8 cellular contexts compared by ENCODE assay signal in the genomic region with DNA sequence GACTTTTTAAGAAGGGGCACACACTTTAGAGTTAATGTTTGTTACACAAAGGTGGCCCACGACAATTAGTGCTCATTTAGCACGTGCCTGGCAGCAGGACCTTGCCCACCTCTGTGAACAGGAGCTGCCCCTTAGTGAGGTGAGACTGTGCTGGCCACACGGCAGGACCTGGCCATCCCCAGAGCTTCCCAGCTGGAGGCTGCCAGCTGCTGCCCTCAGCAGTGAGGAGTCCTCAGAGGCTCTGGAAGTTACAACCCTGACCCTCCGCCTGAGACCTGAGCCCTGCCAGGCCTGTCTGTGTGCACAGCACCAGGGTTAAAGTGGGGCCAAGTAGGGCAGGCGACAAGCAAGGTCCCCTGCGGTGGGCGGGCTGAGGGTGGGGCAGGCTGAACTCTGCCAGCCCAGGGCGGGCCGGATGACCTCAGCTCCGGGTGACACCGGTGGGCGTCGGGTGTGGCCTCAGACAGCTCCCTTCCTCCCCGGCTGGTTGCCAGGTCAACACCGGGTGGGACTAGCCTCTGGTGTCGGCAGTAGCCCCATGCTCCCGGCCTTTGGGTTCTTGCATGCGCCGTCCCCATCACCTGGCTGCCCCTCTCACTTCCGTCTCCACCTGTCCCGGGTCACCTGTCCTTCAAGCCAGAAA. TPM values are rescaled to one million over a fixed set of nuclear protein-coding genes. Genes with fewer than 3 reads are reported as not detected.
A peak's percentile ranks its signal among the peaks of the same experiment; 100 is the strongest.
DNase-seq lines count a peak whose midpoint lies in the region; ATAC-seq, FAIRE-seq and TF ChIP-seq lines count a peak whose summit lies in the region.

No MANE protein-coding gene starts in this region.

- BruUV-seq in Caco-2 (replicated peaks; lab: Mats Ljungman, UMichigan), result no TSS peak

- no peak for TF ChIP-seq EP300 in suprapubic skin (IDR thresholded peaks at IDR 0.05)

- H3K27me3 ChIP-seq in suprapubic skin (no peaks in the 10 kb centered on the region), Caco-2 (replicated peaks; ENCODE audit: control insufficient read depth, insufficient read depth, low read length) (no peaks in the 10 kb centered on the region)

- TF ChIP-seq CTCF in suprapubic skin (IDR thresholded peaks at IDR 0.05) (no peak), Caco-2 (IDR thresholded peaks at IDR 0.05; ENCODE audit: insufficient read depth in 1 of 2, low read depth in 1 of 2, low read length in 1 of 2, severe bottlenecking in 1 of 2, unreplicated experiment in 1 of 2) (no peak)

- WGBS in suprapubic skin, result 27% methylated on average over 3 of the region's 21 CpGs

- no peak for ATAC-seq in activated CD8-positive, alpha-beta memory T cell treated with anti-CD3 and anti-CD28 coated beads, Interleukin-2, amount 10 ng/mL, durations not matched to agents 7 days and 5 days

- no peak overlapping the region for H3K4me3 Mint-ChIP-seq in activated CD8-positive, alpha-beta memory T cell treated with anti-CD3 and anti-CD28 coated beads, Interleukin-2, amount 10 ng/mL, durations not matched to agents 7 days and 5 days
- peak overlapping the region; percentile 31 for H3K4me3 Mint-ChIP-seq in activated naive CD8-positive, alpha-beta T cell
- no peak overlapping the region for H3K4me3 Mint-ChIP-seq in Caco-2 (ENCODE audit: unreplicated experiment)

- no peaks in the 10 kb centered on the region for H3K36me3 Mint-ChIP-seq in activated CD8-positive, alpha-beta memory T cell treated with anti-CD3 and anti-CD28 coated beads, Interleukin-2, amount 10 ng/mL, durations not matched to agents 7 days and 5 days
- no peaks in the 10 kb centered on the region for H3K36me3 Mint-ChIP-seq in activated naive CD8-positive, alpha-beta T cell
- H3K36me3 Mint-ChIP-seq in Caco-2 (ENCODE audit: insufficient read depth, unreplicated experiment), result no peaks in the 10 kb centered on the region

- intact Hi-C loops in Caco-2 (cut with micrococcal nuclease; ENCODE audit: unreplicated experiment), result loop anchor here (2.0 kb wide), 1 partner anchor 112 kb away; no protein-coding TSS in a partner anchor

- peak overlapping the region; percentile 87 for H3K27ac ChIP-seq in suprapubic skin

- H3K4me1 ChIP-seq in suprapubic skin, result peaks cover 52% of the 10 kb centered on the region
- no peaks in the 10 kb centered on the region for H3K4me1 ChIP-seq in Caco-2

- H3K9me3 ChIP-seq in suprapubic skin (no peaks in the 10 kb centered on the region), Caco-2 (no peaks in the 10 kb centered on the region)

- no peak overlapping the region for H3K27ac Mint-ChIP-seq in activated CD8-positive, alpha-beta memory T cell treated with anti-CD3 and anti-CD28 coated beads, Interleukin-2, amount 10 ng/mL, durations not matched to agents 7 days and 5 days
- H3K27ac Mint-ChIP-seq in activated naive CD8-positive, alpha-beta T cell, result no peak overlapping the region
- no peak overlapping the region for H3K27ac Mint-ChIP-seq in Caco-2 (ENCODE audit: unreplicated experiment)

- H3K27me3 Mint-ChIP-seq in activated CD8-positive, alpha-beta memory T cell treated with anti-CD3 and anti-CD28 coated beads, Interleukin-2, amount 10 ng/mL, durations not matched to agents 7 days and 5 days, result peaks cover 5% of the 10 kb centered on the region
- peaks cover under 1% of the 10 kb centered on the region for H3K27me3 Mint-ChIP-seq in activated naive CD8-positive, alpha-beta T cell
- no peaks in the 10 kb centered on the region for H3K27me3 Mint-ChIP-seq in Caco-2 (ENCODE audit: insufficient read depth, unreplicated experiment)

- H3K4me1 Mint-ChIP-seq in activated CD8-positive, alpha-beta memory T cell treated with anti-CD3 and anti-CD28 coated beads, Interleukin-2, amount 10 ng/mL, durations not matched to agents 7 days and 5 days, result no peaks in the 10 kb centered on the region
- H3K4me1 Mint-ChIP-seq in activated naive CD8-positive, alpha-beta T cell (ENCODE audit: low read depth), result no peaks in the 10 kb centered on the region
- H3K4me1 Mint-ChIP-seq in Caco-2 (ENCODE audit: low read depth, unreplicated experiment), result no peaks in the 10 kb centered on the region

- FAIRE-seq in GM12892 (lab: Jason Lieb, UNC), result no peak

- no peaks in the 10 kb centered on the region for H3K36me3 ChIP-seq in suprapubic skin
- no peaks in the 10 kb centered on the region for H3K36me3 ChIP-seq in Caco-2 (ENCODE audit: control insufficient read depth, insufficient read depth, low read length)

- peak; percentile 71 for DNase-seq in activated CD8-positive, alpha-beta memory T cell treated with anti-CD3 and anti-CD28 coated beads for 24 hours
- DNase-seq in activated CD8-positive, alpha-beta memory T cell treated with anti-CD3 and anti-CD28 coated beads, Interleukin-2, amount 10 ng/mL, durations not matched to agents 7 days and 5 days, result no peak
- DNase-seq in islet precursor cell, result peak; percentile 79
- DNase-seq in suprapubic skin (ENCODE audit: low spot score in 2 of 2), result peak; percentile 90 to 94
- no peak for DNase-seq in Caco-2
- no peak for DNase-seq in COLO829 (ENCODE audit: low spot score)
- no peak for DNase-seq in GM12892 (ENCODE audit: insufficient read length)

- CTCF ChIA-PET in activated CD8-positive, alpha-beta memory T cell treated with anti-CD3 and anti-CD28 coated beads, Interleukin-2, amount 10 ng/mL, durations not matched to agents 7 days and 5 days (lab: Charles Lee), result interaction anchor here (0.9 to 2.9 kb wide), 11 partner anchors 12 to 665 kb away, joined by 3 to 23 read pairs (median 4); no protein-coding TSS in a partner anchor
- CTCF ChIA-PET in Caco-2 (lab: Charles Lee), result interaction anchor here (0.7 to 1.1 kb wide), 3 partner anchors 18 to 207 kb away, joined by 3 to 7 read pairs (median 6); no protein-coding TSS in a partner anchor

- TF ChIP-seq POLR2A in suprapubic skin (IDR thresholded peaks at IDR 0.05) (no peak), GM12892 (IDR thresholded peaks at IDR 0.05; ENCODE audit: low read depth, low read length) (no peak)

- POLR2A ChIA-PET in Caco-2 (lab: Charles Lee), result no interaction called here

- no peaks in the 10 kb centered on the region for H3K9me3 Mint-ChIP-seq in activated CD8-positive, alpha-beta memory T cell treated with anti-CD3 and anti-CD28 coated beads, Interleukin-2, amount 10 ng/mL, durations not matched to agents 7 days and 5 days (ENCODE audit: low read depth)
- H3K9me3 Mint-ChIP-seq in activated naive CD8-positive, alpha-beta T cell (ENCODE audit: low read depth), result no peaks in the 10 kb centered on the region
- H3K9me3 Mint-ChIP-seq in Caco-2 (ENCODE audit: unreplicated experiment), result no peaks in the 10 kb centered on the region

- H3K4me3 ChIP-seq in suprapubic skin, result peak overlapping the region; percentile 47
- no peak overlapping the region for H3K4me3 ChIP-seq in Caco-2 (ENCODE audit: low read depth, low read length)

RNA-seq across cellular contexts. Expression of gene LBHD2, which starts 9.2 kb away (rescaled TPM):
- total RNA-seq in activated CD8-positive, alpha-beta memory T cell treated with anti-CD3 and anti-CD28 coated beads, Interleukin-2, amount 10 ng/mL, durations not matched to agents 7 days and 5 days, result not detected
- not detected for total RNA-seq in suprapubic skin
- total RNA-seq in Caco-2 (2022), result not detected in 2 replicates
- not detected for polyA plus RNA-seq in GM12892 (2012; ENCODE audit: missing spikeins)

RNA-seq across cellular contexts. Expression of gene CDC42BPB, which starts 17.5 kb away (rescaled TPM):
- under 1 TPM; 0.35 to 0.56 TPM for total RNA-seq in activated CD8-positive, alpha-beta memory T cell treated with anti-CD3 and anti-CD28 coated beads, Interleukin-2, amount 10 ng/mL, durations not matched to agents 7 days and 5 days
- 100 to 1,000 TPM; 105 to 178 (median 107) TPM for total RNA-seq in suprapubic skin
- 55.1 and 60.0 TPM in 2 replicates for total RNA-seq in Caco-2 (2022)
- polyA plus RNA-seq in GM12892 (2012; ENCODE audit: missing spikeins), result 9.6 TPM

RNA-seq across cellular contexts. Expression of gene EXOC3L4, which starts 19.7 kb away (rescaled TPM):
- not detected for total RNA-seq in activated CD8-positive, alpha-beta memory T cell treated with anti-CD3 and anti-CD28 coated beads, Interleukin-2, amount 10 ng/mL, durations not matched to agents 7 days and 5 days
- 1 to 10 TPM in 1 of 4 donors, not detected in 3; 1.5 TPM for total RNA-seq in suprapubic skin
- total RNA-seq in Caco-2 (2022), result 6.3 and 6.7 TPM in 2 replicates
- polyA plus RNA-seq in GM12892 (2012; ENCODE audit: missing spikeins), result not detected

RNA-seq across cellular contexts. Expression of gene TNFAIP2, which starts 48.4 kb away (rescaled TPM):
- total RNA-seq in activated CD8-positive, alpha-beta memory T cell treated with anti-CD3 and anti-CD28 coated beads, Interleukin-2, amount 10 ng/mL, durations not matched to agents 7 days and 5 days, result 1 to 10 TPM in 1 of 2 experiments, not detected in 1; 2.1 TPM
- 10 to 100 TPM; 11.9 to 23.3 (median 16.4) TPM for total RNA-seq in suprapubic skin
- 7.9 and 8.1 TPM in 2 replicates for total RNA-seq in Caco-2 (2022)
- polyA plus RNA-seq in GM12892 (2012; ENCODE audit: missing spikeins), result 71.3 TPM

Comparison
In these comparisons a context has a peak if more than half of its experiments do, and no peak if none do; other contexts are left out.
1. DNase-seq: peak in activated CD8-positive, alpha-beta memory T cell treated with anti-CD3 and anti-CD28 coated beads for 24 hours (single experiment), islet precursor cell (single experiment) and suprapubic skin (2 of 2); none in activated CD8-positive, alpha-beta memory T cell treated with anti-CD3 and anti-CD28 coated beads, Interleukin-2, amount 10 ng/mL, durations not matched to agents 7 days and 5 days (single experiment), Caco-2 (0 of 2), COLO829 (single experiment) and GM12892 (single experiment).
2. RNA of gene CDC42BPB, which starts 17.5 kb away (total RNA-seq): 105 to 178 TPM in suprapubic skin and 55.1 to 60.0 TPM in Caco-2; 0.35 to 0.56 TPM in activated CD8-positive, alpha-beta memory T cell treated with anti-CD3 and anti-CD28 coated beads, Interleukin-2, amount 10 ng/mL, durations not matched to agents 7 days and 5 days; every median in the first group is over 10 times any median in the second.